18 cellular contexts compared by ENCODE assay signal in the genomic region with DNA sequence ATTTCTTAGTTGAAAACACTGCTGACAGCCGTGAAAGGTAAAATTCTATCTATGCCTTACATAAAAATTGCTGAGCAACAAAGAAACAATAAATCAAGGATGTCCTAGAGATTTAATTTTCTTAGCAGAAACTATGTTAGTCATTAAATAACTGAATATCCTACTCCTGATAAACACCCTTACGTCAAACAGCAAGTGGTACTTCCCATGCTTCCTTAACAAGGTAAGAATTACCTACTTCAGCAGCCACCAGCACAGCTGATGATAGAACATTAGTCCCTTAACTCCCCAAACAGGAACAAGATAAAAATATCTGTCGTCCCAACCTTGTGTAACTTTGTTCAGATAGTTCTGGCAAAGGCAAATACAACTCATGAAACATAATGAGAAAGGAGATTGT. TPM values are rescaled to one million over a fixed set of nuclear protein-coding genes. Genes with fewer than 3 reads are reported as not detected.
DNase-seq lines count a peak whose midpoint lies in the region; ATAC-seq and TF ChIP-seq lines count a peak whose summit lies in the region.
"Had no signal": no experiment of that assay in that cellular context is flagged by ENCODE, and none has a peak within 500 bp of the region (broad histone marks: within the 10 kb centered on the region; RNA-seq: fewer than 3 reads in every experiment).

No MANE protein-coding gene starts in this region.

- CTCF ChIA-PET in HEK293 (lab: Yijun Ruan, JAX), result interaction anchor here (0.7 to 1.3 kb wide), 9 partner anchors 10 to 307 kb away, joined by 3 to 8 read pairs (median 3); no protein-coding TSS in a partner anchor

- H3K9me3 ChIP-seq in HEK293 (ENCODE audit: control insufficient read depth, insufficient read depth, low read depth, low read length) (no peaks in the 10 kb centered on the region), sigmoid colon (no peaks in the 10 kb centered on the region)
- H3K9me3 ChIP-seq: psoas muscle had no signal

- no peak for TF ChIP-seq POLR2A in sigmoid colon (IDR thresholded peaks at IDR 0.05)

- TF ChIP-seq CTCF in HEK293 (tag by site-specific recombination; IDR thresholded peaks at IDR 0.05), result no peak
- TF ChIP-seq CTCF in sigmoid colon (IDR thresholded peaks at IDR 0.05), result no peak

- POLR2A ChIA-PET in HEK293 (lab: Yijun Ruan, JAX), result no interaction called here

- H3K27me3 ChIP-seq in sigmoid colon, result no peaks in the 10 kb centered on the region

- peaks cover 4% of the 10 kb centered on the region; the same call in 1 of the 2 replicates for H3K4me1 ChIP-seq in HEK293 (ENCODE audit: control insufficient read depth, insufficient read depth, low read length)
- peaks cover 0 to 68% (median 46%) of the 10 kb centered on the region in 4 donors for H3K4me1 ChIP-seq in sigmoid colon

- DNase-seq in left colon (no peak), sigmoid colon (no peak), A172 (ENCODE audit: low spot score) (no peak), COR-L47 (lab: John Stamatoyannopoulos, UW) (no peak), AG20443 (ENCODE audit: low spot score) (no peak)
- no peak for DNase-seq in activated CD4-positive, alpha-beta T cell treated with anti-CD3 and anti-CD28 coated beads, Interleukin-2, amount 50 U/mL, for 48 hours
- DNase-seq: activated CD4-positive, alpha-beta T cell treated with anti-CD3 and anti-CD28 coated beads, Interleukin-2, amount 10 ng/mL, durations not matched to agents 24 days and 14 days; activated naive CD8-positive, alpha-beta T cell treated with anti-CD3 and anti-CD28 coated beads, Interleukin-2, amount 10 ng/mL, durations not matched to agents 7 days and 5 days; CD4-positive, alpha-beta memory T cell; DMS153; foreskin fibroblast; NCI-H526 treated with DMSO at 0.1 percent for 48 hours; OCI-M1; psoas muscle; stimulated activated CD4-positive, alpha-beta T cell treated with anti-CD3 and anti-CD28 coated beads, Interleukin-4, amount 100 ng/mL, for 4 hours; T-helper 1 cell had no signal

- no peak for TF ChIP-seq EP300 in sigmoid colon (IDR thresholded peaks at IDR 0.05)

- no peak overlapping the region for H3K4me3 ChIP-seq in HEK293 (ENCODE audit: low read depth, low read length)
- no peak overlapping the region for H3K4me3 ChIP-seq in sigmoid colon
- H3K4me3 ChIP-seq: psoas muscle had no signal

- peak; percentile 53 for ATAC-seq in left colon

- peaks cover 0 to 11% of the 10 kb centered on the region in 2 experiments; a peak in 1 of 3 replicates for H3K36me3 ChIP-seq in HEK293 (ENCODE audit: control insufficient read depth in 2 of 2, insufficient read depth in 1 of 2, low read length in 2 of 2)
- H3K36me3 ChIP-seq in sigmoid colon, result peaks cover 0 to 7% (median 0%) of the 10 kb centered on the region in 4 donors

- intact Hi-C loops in left colon (cut with DNase I, micrococcal nuclease), result no loop called here
- intact Hi-C loops in sigmoid colon (cut with DNase I), result no loop called here

- WGBS in sigmoid colon, 2 donors, result 36 to 63% methylated on average over 3 of the region's 3 CpGs

- H3K27ac ChIP-seq in HEK293 (ENCODE audit: extremely low read depth, low read depth, low read length), result no peak overlapping the region
- H3K27ac ChIP-seq in cingulate gyrus (ENCODE audit: low read depth, low read length), result peak overlapping the region; percentile 29
- H3K27ac ChIP-seq in sigmoid colon, result peak overlapping the region in 3 of 4 donors; percentile 57 to 64 (median 60)
- H3K27ac ChIP-seq: psoas muscle had no signal

TF ChIP-seq in HEK293, 187 proteins besides CTCF, POLR2A, EP300 and RAD21:
- TF ChIP-seq, protein P1, sequence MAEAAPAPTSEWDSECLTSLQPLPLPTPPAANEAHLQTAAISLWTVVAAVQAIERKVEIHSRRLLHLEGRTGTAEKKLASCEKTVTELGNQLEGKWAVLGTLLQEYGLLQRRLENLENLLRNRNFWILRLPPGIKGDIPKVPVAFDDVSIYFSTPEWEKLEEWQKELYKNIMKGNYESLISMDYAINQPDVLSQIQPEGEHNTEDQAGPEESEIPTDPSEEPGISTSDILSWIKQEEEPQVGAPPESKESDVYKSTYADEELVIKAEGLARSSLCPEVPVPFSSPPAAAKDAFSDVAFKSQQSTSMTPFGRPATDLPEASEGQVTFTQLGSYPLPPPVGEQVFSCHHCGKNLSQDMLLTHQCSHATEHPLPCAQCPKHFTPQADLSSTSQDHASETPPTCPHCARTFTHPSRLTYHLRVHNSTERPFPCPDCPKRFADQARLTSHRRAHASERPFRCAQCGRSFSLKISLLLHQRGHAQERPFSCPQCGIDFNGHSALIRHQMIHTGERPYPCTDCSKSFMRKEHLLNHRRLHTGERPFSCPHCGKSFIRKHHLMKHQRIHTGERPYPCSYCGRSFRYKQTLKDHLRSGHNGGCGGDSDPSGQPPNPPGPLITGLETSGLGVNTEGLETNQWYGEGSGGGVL (tag by site-specific recombination; IDR thresholded peaks at IDR 0.05), result no peak
- TF ChIP-seq, protein P2, sequence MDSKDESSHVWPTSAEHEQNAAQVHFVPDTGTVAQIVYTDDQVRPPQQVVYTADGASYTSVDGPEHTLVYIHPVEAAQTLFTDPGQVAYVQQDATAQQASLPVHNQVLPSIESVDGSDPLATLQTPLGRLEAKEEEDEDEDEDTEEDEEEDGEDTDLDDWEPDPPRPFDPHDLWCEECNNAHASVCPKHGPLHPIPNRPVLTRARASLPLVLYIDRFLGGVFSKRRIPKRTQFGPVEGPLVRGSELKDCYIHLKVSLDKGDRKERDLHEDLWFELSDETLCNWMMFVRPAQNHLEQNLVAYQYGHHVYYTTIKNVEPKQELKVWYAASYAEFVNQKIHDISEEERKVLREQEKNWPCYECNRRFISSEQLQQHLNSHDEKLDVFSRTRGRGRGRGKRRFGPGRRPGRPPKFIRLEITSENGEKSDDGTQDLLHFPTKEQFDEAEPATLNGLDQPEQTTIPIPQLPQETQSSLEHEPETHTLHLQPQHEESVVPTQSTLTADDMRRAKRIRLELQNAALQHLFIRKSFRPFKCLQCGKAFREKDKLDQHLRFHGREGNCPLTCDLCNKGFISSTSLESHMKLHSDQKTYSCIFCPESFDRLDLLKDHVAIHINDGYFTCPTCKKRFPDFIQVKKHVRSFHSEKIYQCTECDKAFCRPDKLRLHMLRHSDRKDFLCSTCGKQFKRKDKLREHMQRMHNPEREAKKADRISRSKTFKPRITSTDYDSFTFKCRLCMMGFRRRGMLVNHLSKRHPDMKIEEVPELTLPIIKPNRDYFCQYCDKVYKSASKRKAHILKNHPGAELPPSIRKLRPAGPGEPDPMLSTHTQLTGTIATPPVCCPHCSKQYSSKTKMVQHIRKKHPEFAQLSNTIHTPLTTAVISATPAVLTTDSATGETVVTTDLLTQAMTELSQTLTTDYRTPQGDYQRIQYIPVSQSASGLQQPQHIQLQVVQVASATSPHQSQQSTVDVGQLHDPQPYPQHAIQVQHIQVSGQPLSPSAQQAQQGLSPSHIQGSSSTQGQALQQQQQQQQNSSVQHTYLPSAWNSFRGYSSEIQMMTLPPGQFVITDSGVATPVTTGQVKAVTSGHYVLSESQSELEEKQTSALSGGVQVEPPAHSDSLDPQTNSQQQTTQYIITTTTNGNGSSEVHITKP (tag by site-specific recombination; IDR thresholded peaks at IDR 0.05), result peak; percentile 31; the same call in 1 of the 2 replicates

RNA-seq across cellular contexts. Expression of a gene that starts 8.7 kb away (rescaled TPM):
- total RNA-seq in left colon (100 to 1,000 TPM; 182 to 192 TPM), sigmoid colon (100 to 1,000 TPM; 150 to 207 (median 174) TPM)
- 100 to 1,000 TPM; 152 to 194 (median 178) TPM for polyA plus RNA-seq in sigmoid colon
- total RNA-seq in A172 (2014; rRNA removed; shearing (Covaris generic)), result 121 and 141 TPM in 2 replicates

RNA-seq across cellular contexts. Expression of a gene that starts 37.1 kb away (rescaled TPM):
- 10 to 100 TPM in 1 of 2 donors, 1 to 10 TPM in 1; 10.0 to 12.2 TPM for total RNA-seq in left colon
- 10 to 100 TPM; 14.7 to 33.2 (median 24.0) TPM for total RNA-seq in sigmoid colon
- 10 to 100 TPM; 12.5 to 18.0 (median 16.1) TPM for polyA plus RNA-seq in sigmoid colon
- 61.6 and 74.5 TPM in 2 replicates for total RNA-seq in A172 (2014; rRNA removed; shearing (Covaris generic))

RNA-seq across cellular contexts. Expression of a gene that starts 59.5 kb away (rescaled TPM):
- total RNA-seq in left colon (1 to 10 TPM; 3.5 to 4.7 TPM), sigmoid colon (1 to 10 TPM; 5.0 to 7.5 (median 6.1) TPM)
- 10 to 100 TPM in 1 of 3 donors, 1 to 10 TPM in 2; 2.3 to 16.2 (median 2.4) TPM for polyA plus RNA-seq in sigmoid colon
- total RNA-seq in A172 (2014; rRNA removed; shearing (Covaris generic)), result not detected in 2 replicates
